Comparison of ENCODE assay signal across 1 cellular context in the genomic region with DNA sequence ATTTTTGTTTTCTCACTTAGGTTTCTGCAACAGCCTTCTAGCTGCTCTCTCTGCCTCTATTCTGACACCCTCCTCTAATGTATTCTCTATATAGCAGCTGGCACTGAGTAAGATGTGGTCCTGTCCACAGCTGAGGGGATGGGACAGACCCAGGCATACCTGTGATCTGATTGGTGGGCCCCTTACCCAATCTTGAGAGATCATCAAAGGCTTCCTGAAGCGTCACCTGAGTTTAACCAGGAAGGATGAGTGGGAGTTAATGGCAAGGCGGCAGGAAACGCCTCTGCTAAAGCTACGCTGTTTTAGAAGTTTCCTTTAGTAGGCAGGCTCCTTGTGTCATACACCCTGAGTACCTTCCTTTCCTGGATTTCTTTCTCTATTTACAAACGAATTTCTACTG.
TF ChIP-seq lines count a peak whose summit lies in the region.

No MANE protein-coding gene starts in this region.

TF ChIP-seq in GM12878, 131 proteins besides CTCF, POLR2A, EP300 and RAD21 (continued from another document):
- TF ChIP-seq, protein P1, sequence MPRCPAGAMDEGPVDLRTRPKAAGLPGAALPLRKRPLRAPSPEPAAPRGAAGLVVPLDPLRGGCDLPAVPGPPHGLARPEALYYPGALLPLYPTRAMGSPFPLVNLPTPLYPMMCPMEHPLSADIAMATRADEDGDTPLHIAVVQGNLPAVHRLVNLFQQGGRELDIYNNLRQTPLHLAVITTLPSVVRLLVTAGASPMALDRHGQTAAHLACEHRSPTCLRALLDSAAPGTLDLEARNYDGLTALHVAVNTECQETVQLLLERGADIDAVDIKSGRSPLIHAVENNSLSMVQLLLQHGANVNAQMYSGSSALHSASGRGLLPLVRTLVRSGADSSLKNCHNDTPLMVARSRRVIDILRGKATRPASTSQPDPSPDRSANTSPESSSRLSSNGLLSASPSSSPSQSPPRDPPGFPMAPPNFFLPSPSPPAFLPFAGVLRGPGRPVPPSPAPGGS (IDR thresholded peaks at IDR 0.05; ENCODE audit: borderline replicate concordance, insufficient read depth, low read depth, low read length, poor library complexity, severe bottlenecking), result no peak
- TF ChIP-seq, protein P2, sequence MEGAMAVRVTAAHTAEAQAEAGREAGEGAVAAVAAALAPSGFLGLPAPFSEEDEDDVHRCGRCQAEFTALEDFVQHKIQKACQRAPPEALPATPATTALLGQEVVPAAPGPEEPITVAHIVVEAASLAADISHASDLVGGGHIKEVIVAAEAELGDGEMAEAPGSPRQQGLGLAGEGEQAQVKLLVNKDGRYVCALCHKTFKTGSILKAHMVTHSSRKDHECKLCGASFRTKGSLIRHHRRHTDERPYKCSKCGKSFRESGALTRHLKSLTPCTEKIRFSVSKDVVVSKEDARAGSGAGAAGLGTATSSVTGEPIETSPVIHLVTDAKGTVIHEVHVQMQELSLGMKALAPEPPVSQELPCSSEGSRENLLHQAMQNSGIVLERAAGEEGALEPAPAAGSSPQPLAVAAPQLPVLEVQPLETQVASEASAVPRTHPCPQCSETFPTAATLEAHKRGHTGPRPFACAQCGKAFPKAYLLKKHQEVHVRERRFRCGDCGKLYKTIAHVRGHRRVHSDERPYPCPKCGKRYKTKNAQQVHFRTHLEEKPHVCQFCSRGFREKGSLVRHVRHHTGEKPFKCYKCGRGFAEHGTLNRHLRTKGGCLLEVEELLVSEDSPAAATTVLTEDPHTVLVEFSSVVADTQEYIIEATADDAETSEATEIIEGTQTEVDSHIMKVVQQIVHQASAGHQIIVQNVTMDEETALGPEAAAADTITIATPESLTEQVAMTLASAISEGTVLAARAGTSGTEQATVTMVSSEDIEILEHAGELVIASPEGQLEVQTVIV (IDR thresholded peaks at IDR 0.05; ENCODE audit: borderline replicate concordance, partially characterized antibody), result no peak
- TF ChIP-seq YY1 (IDR thresholded peaks at IDR 0.05; ENCODE audit: low read depth, low read length) (no peak), ESRRA (IDR thresholded peaks at IDR 0.05; ENCODE audit: low read length) (no peak), ZZZ3 (IDR thresholded peaks at IDR 0.05; ENCODE audit: control insufficient read depth, insufficient read length, low read depth) (no peak), RUNX3 (IDR thresholded peaks at IDR 0.05; ENCODE audit: low read length) (no peak; the same call in 1 of the 2 replicates), NFIC (IDR thresholded peaks at IDR 0.05; ENCODE audit: low read depth, low read length) (no peak), CEBPB (IDR thresholded peaks at IDR 0.05; ENCODE audit: borderline replicate concordance in 1 of 2, low read depth in 2 of 2, low read length in 2 of 2) (no peak), RELA (IDR thresholded peaks at IDR 0.05; ENCODE audit: borderline replicate concordance, partially characterized antibody) (no peak)
- TF ChIP-seq, protein P3, sequence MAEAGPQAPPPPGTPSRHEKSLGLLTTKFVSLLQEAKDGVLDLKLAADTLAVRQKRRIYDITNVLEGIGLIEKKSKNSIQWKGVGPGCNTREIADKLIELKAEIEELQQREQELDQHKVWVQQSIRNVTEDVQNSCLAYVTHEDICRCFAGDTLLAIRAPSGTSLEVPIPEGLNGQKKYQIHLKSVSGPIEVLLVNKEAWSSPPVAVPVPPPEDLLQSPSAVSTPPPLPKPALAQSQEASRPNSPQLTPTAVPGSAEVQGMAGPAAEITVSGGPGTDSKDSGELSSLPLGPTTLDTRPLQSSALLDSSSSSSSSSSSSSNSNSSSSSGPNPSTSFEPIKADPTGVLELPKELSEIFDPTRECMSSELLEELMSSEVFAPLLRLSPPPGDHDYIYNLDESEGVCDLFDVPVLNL (IDR thresholded peaks at IDR 0.05; ENCODE audit: low read depth, low read length), result no peak
- TF ChIP-seq, protein P4, sequence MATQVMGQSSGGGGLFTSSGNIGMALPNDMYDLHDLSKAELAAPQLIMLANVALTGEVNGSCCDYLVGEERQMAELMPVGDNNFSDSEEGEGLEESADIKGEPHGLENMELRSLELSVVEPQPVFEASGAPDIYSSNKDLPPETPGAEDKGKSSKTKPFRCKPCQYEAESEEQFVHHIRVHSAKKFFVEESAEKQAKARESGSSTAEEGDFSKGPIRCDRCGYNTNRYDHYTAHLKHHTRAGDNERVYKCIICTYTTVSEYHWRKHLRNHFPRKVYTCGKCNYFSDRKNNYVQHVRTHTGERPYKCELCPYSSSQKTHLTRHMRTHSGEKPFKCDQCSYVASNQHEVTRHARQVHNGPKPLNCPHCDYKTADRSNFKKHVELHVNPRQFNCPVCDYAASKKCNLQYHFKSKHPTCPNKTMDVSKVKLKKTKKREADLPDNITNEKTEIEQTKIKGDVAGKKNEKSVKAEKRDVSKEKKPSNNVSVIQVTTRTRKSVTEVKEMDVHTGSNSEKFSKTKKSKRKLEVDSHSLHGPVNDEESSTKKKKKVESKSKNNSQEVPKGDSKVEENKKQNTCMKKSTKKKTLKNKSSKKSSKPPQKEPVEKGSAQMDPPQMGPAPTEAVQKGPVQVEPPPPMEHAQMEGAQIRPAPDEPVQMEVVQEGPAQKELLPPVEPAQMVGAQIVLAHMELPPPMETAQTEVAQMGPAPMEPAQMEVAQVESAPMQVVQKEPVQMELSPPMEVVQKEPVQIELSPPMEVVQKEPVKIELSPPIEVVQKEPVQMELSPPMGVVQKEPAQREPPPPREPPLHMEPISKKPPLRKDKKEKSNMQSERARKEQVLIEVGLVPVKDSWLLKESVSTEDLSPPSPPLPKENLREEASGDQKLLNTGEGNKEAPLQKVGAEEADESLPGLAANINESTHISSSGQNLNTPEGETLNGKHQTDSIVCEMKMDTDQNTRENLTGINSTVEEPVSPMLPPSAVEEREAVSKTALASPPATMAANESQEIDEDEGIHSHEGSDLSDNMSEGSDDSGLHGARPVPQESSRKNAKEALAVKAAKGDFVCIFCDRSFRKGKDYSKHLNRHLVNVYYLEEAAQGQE (IDR thresholded peaks at IDR 0.05; ENCODE audit: low read depth, low read length), result no peak
- TF ChIP-seq, protein P5, sequence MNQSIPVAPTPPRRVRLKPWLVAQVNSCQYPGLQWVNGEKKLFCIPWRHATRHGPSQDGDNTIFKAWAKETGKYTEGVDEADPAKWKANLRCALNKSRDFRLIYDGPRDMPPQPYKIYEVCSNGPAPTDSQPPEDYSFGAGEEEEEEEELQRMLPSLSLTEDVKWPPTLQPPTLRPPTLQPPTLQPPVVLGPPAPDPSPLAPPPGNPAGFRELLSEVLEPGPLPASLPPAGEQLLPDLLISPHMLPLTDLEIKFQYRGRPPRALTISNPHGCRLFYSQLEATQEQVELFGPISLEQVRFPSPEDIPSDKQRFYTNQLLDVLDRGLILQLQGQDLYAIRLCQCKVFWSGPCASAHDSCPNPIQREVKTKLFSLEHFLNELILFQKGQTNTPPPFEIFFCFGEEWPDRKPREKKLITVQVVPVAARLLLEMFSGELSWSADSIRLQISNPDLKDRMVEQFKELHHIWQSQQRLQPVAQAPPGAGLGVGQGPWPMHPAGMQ (IDR thresholded peaks at IDR 0.05; ENCODE audit: borderline replicate concordance), result no peak
- TF ChIP-seq, protein P6, sequence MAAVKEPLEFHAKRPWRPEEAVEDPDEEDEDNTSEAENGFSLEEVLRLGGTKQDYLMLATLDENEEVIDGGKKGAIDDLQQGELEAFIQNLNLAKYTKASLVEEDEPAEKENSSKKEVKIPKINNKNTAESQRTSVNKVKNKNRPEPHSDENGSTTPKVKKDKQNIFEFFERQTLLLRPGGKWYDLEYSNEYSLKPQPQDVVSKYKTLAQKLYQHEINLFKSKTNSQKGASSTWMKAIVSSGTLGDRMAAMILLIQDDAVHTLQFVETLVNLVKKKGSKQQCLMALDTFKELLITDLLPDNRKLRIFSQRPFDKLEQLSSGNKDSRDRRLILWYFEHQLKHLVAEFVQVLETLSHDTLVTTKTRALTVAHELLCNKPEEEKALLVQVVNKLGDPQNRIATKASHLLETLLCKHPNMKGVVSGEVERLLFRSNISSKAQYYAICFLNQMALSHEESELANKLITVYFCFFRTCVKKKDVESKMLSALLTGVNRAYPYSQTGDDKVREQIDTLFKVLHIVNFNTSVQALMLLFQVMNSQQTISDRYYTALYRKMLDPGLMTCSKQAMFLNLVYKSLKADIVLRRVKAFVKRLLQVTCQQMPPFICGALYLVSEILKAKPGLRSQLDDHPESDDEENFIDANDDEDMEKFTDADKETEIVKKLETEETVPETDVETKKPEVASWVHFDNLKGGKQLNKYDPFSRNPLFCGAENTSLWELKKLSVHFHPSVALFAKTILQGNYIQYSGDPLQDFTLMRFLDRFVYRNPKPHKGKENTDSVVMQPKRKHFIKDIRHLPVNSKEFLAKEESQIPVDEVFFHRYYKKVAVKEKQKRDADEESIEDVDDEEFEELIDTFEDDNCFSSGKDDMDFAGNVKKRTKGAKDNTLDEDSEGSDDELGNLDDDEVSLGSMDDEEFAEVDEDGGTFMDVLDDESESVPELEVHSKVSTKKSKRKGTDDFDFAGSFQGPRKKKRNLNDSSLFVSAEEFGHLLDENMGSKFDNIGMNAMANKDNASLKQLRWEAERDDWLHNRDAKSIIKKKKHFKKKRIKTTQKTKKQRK (IDR thresholded peaks at IDR 0.05; ENCODE audit: low read depth, low read length), result no peak
